In genomic region chr10:32378371-32379301, GRCh38 we compare ENCODE assay signal across 8 cellular contexts. TPM values are rescaled to one million over a fixed set of nuclear protein-coding genes. Genes with fewer than 3 reads are reported as not detected.
DNase-seq lines count a peak whose midpoint lies in the region; ATAC-seq, FAIRE-seq and TF ChIP-seq lines count a peak whose summit lies in the region.

No MANE protein-coding gene starts in this region.

- ATAC-seq in HG02798 (IDR thresholded peaks at IDR 0.05; ENCODE audit: poor library complexity, unreplicated experiment), result peak; percentile 96
- peak; percentile 99 for ATAC-seq in left cardiac atrium
- peak; percentile 98 to 99 for ATAC-seq in upper lobe of left lung (ENCODE audit: low FRiP score in 2 of 2)

- H3K4me1 ChIP-seq in upper lobe of left lung, result peaks cover 5 to 29% (median 13%) of the 10 kb centered on the region in 4 donors

- no peak for TF ChIP-seq CTCF in upper lobe of left lung (IDR thresholded peaks at IDR 0.05)

- WGBS in upper lobe of left lung, 2 donors, result 0 to 1% methylated on average over 18 of the region's 18 CpGs

- H3K4me3 ChIP-seq in upper lobe of left lung, result peak overlapping the region; percentile 6 to 70 (median 56)

- no peaks in the 10 kb centered on the region for H3K36me3 ChIP-seq in upper lobe of left lung

- DNase-seq in GM12891 (ENCODE audit: insufficient read length, low spot score) (peak; percentile 28), NCI-H1436 (lab: John Stamatoyannopoulos, UW) (peak; percentile 88), SW 1271 (lab: John Stamatoyannopoulos, UW) (peak; percentile 85 to 90), amniotic epithelial cell (ENCODE audit: low read depth) (peak; percentile 80), left cardiac atrium (peak; percentile 94), posterior cingulate gyrus (peak; percentile 92 to 99 (median 96)), upper lobe of left lung (peak; percentile 35 to 98)

- intact Hi-C loops in left cardiac atrium (cut with DNase I), result loop anchor here in 1 of 2 donors (2.0 kb wide), 1 partner anchor 68 kb away; the partner anchor contains the start of gene CCDC7
- intact Hi-C loops in posterior cingulate gyrus (cut with DNase I), result loop anchor here (1.0 to 2.0 kb wide), 2 partner anchors 32 to 68 kb away; partner anchors contain the start of genes CCDC7 and EPC1

- TF ChIP-seq EP300 in upper lobe of left lung (IDR thresholded peaks at IDR 0.05), result peak in 1 of 4 donors; percentile 27

- H3K27me3 ChIP-seq in upper lobe of left lung, result no peaks in the 10 kb centered on the region

- peak overlapping the region; percentile 70 to 85 (median 82) for H3K27ac ChIP-seq in upper lobe of left lung

- peak; percentile 77; the same call in 1 of the 2 replicates for TF ChIP-seq POLR2A in GM12891 (IDR thresholded peaks at IDR 0.05; ENCODE audit: low read depth, low read length)
- peak in 3 of 4 donors; percentile 62 to 70 (median 65) for TF ChIP-seq POLR2A in upper lobe of left lung (IDR thresholded peaks at IDR 0.05)

- H3K9me3 ChIP-seq in upper lobe of left lung, result no peaks in the 10 kb centered on the region

- FAIRE-seq in GM12891 (lab: Jason Lieb, UNC), result peak; percentile 97

TF ChIP-seq in GM12891, 5 proteins besides CTCF, POLR2A, EP300 and RAD21:
- peak; percentile 42; the same call in 1 of the 2 replicates for TF ChIP-seq TAF1 (IDR thresholded peaks at IDR 0.05; ENCODE audit: low read depth, low read length)
- peak; percentile 66; the same call in 1 of the 2 replicates for TF ChIP-seq POLR2AphosphoS5 (IDR thresholded peaks at IDR 0.05; ENCODE audit: low read depth, low read length)
- TF ChIP-seq PAX5 (IDR thresholded peaks at IDR 0.05; ENCODE audit: insufficient read depth, low read length, severe bottlenecking), result no peak
- TF ChIP-seq SPI1 (IDR thresholded peaks at IDR 0.05; ENCODE audit: low read depth, low read length), result no peak

RNA-seq across cellular contexts. Expression of gene EPC1, which starts 31.7 kb away (rescaled TPM):
- 27.3 TPM for polyA plus RNA-seq in GM12891 (2012; ENCODE audit: low read depth, missing spikeins)
- 10 to 100 TPM; 21.0 to 23.0 TPM for total RNA-seq in left cardiac atrium
- 10 to 100 TPM; 26.2 to 82.8 (median 36.7) TPM for total RNA-seq in upper lobe of left lung

Comparison
In these comparisons a context has a peak if more than half of its experiments do, and no peak if none do; other contexts are left out.
1. Peak in every context shown above with its lines: DNase-seq, ATAC-seq, H3K4me3 ChIP-seq and H3K27ac ChIP-seq.
2. DNase-seq: peak in every context shown above with its lines; median percentile 96 in posterior cingulate gyrus; 94 in left cardiac atrium; 88 in NCI-H1436; 88 in SW 1271; 80 in amniotic epithelial cell; 66 in upper lobe of left lung; 28 in GM12891.